In the genomic region with DNA sequence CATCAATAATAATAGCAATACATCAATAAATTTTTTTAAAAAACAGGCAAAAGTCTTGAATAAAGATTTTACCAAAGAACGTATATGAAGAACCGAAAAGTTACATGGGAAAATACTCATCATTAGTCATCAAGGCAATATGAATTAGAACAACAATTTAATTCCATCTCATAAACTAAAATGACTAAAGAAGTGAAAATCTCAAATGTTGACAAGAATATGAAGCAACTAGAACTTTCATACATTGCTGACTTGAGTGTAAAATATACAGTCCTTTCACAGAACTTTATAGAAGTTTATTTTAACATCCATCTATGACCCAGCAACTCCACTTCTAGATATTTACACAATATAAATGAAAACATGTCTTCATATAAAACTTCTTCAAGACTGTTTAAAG, we compare ENCODE assay signal across 1 cellular context.
A peak's percentile ranks its signal among the peaks of the same experiment; 100 is the strongest.
TF ChIP-seq lines count a peak whose summit lies in the region.

No MANE protein-coding gene starts in this region.

TF ChIP-seq in endothelial cell of umbilical vein, 7 proteins besides CTCF, POLR2A, EP300 and RAD21:
- TF ChIP-seq JUN (IDR thresholded peaks at IDR 0.05; ENCODE audit: borderline replicate concordance, insufficient read depth, insufficient read length, low read depth): peak; percentile 4
- TF ChIP-seq FOS (IDR thresholded peaks at IDR 0.05; ENCODE audit: borderline replicate concordance, insufficient read depth, low read length): peak; percentile 28
- TF ChIP-seq POLR2AphosphoS5 (IDR thresholded peaks at IDR 0.05; ENCODE audit: insufficient read depth, low read depth, low read length): no peak
TF ChIP-seq in endothelial cell of umbilical vein: peak in this region for 2.
